8 cellular contexts compared by ENCODE assay signal in the genomic region with DNA sequence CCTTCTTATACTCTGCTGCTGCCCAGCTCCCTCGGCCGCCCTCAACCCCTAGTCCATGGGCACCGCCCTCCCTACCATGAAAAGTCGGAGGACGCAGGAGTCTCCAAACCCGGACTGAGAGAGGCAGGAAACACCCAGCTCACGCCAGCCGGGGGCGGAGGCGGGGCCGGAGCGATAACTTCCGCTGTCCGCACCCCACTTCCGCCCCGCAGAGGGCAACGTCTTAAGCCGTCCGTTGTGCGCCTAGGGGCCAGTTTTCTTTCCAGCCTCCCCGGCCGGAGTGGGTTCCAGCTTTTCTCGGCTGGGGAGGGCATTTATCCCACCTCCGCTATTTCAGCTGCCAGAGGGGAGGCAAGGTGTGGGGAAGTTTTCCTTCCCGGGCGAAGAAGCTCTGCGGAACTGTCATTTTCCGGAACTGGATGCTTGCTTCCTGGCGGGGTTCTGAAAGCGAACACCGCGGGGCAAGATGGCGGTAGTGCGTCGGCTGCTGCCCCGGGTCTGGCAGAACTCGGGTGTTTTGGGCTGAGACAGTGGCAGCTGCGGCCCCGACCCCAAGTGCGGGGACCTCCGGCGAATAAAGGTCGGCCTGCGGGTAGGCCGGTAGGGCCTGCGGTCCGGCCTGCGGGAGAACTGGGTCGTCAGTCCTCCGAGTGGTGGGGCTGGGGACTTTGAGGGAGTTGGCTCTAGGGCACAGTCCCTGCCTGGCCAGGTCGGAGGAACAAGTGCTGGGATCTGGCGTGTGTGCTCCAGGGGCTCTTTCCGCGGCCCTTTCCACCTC. TPM values are rescaled to one million over a fixed set of nuclear protein-coding genes. Genes with fewer than 3 reads are reported as not detected.
A peak's percentile ranks its signal among the peaks of the same experiment; 100 is the strongest.
DNase-seq lines count a peak whose midpoint lies in the region; ATAC-seq and TF ChIP-seq lines count a peak whose summit lies in the region.

Gene KCTD10, minus strand, starts transcription at position 116 of the 778 bp plus-strand sequence. Its CDS starts 38 bp downstream, at position 78.
A gene with protein sequence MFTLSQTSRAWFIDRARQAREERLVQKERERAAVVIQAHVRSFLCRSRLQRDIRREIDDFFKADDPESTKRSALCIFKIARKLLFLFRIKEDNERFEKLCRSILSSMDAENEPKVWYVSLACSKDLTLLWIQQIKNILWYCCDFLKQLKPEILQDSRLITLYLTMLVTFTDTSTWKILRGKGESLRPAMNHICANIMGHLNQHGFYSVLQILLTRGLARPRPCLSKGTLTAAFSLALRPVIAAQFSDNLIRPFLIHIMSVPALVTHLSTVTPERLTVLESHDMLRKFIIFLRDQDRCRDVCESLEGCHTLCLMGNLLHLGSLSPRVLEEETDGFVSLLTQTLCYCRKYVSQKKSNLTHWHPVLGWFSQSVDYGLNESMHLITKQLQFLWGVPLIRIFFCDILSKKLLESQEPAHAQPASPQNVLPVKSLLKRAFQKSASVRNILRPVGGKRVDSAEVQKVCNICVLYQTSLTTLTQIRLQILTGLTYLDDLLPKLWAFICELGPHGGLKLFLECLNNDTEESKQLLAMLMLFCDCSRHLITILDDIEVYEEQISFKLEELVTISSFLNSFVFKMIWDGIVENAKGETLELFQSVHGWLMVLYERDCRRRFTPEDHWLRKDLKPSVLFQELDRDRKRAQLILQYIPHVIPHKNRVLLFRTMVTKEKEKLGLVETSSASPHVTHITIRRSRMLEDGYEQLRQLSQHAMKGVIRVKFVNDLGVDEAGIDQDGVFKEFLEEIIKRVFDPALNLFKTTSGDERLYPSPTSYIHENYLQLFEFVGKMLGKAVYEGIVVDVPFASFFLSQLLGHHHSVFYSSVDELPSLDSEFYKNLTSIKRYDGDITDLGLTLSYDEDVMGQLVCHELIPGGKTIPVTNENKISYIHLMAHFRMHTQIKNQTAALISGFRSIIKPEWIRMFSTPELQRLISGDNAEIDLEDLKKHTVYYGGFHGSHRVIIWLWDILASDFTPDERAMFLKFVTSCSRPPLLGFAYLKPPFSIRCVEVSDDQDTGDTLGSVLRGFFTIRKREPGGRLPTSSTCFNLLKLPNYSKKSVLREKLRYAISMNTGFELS (plus strand): TSS at position 450 of the 778 bp plus-strand sequence. CDS start 5,918 bp downstream, outside the sequence.

- H3K27me3 ChIP-seq in CD4-positive, CD25-positive, alpha-beta regulatory T cell (ENCODE audit: control insufficient read depth, insufficient read depth, low read length): no peaks in the 10 kb centered on the region
- no peaks in the 10 kb centered on the region for H3K27me3 ChIP-seq in liver (ENCODE audit: control insufficient read depth in 4 of 4, insufficient read depth in 4 of 4, low read length in 3 of 4)

- peak; percentile 31 to 61 for TF ChIP-seq RAD21 in liver (IDR thresholded peaks at IDR 0.05)

- no peaks in the 10 kb centered on the region for H3K9me3 ChIP-seq in CD4-positive, CD25-positive, alpha-beta regulatory T cell (ENCODE audit: control insufficient read depth in 2 of 2, low read length in 2 of 2)
- H3K9me3 ChIP-seq in liver (ENCODE audit: control insufficient read depth in 4 of 4, low read length in 3 of 4): no peaks in the 10 kb centered on the region

- no peaks in the 10 kb centered on the region for H3K9me3 Mint-ChIP-seq in CD4-positive, CD25-positive, alpha-beta regulatory T cell

- ATAC-seq in CD4-positive, CD25-positive, alpha-beta regulatory T cell (ENCODE audit: low read depth in 2 of 2): peak; percentile 94 to 96
- ATAC-seq in GM19455 (IDR thresholded peaks at IDR 0.05; ENCODE audit: unreplicated experiment): peak; percentile 95

- peak; percentile 9 for TF ChIP-seq CTCF in liver (IDR thresholded peaks at IDR 0.05; ENCODE audit: low read depth, low read length, missing input control)

- H3K36me3 Mint-ChIP-seq in CD4-positive, CD25-positive, alpha-beta regulatory T cell: peaks cover 3% of the 10 kb centered on the region

- peak within 1 kb of the TSS; percentile 82 to 95 for H3K9ac ChIP-seq in liver (ENCODE audit: low read depth in 1 of 2, low read length in 2 of 2)

- DNase-seq in CD4-positive, CD25-positive, alpha-beta regulatory T cell: peak; percentile 80 to 94 (median 89)
- peak; percentile 87 for DNase-seq in HK-2 (ENCODE audit: unreplicated experiment)
- DNase-seq in NCI-H82 (lab: John Stamatoyannopoulos, UW): peak; percentile 93
- peak; percentile 77 to 79 for DNase-seq in activated CD4-positive, alpha-beta T cell treated with anti-CD3 and anti-CD28 coated beads, Interleukin-2, amount 50 U/mL, for 4 hours
- DNase-seq in dermis blood vessel endothelial cell: peak; percentile 94
- DNase-seq in stimulated activated CD4-positive, alpha-beta T cell treated with anti-CD3 and anti-CD28 coated beads, Interleukin-4, amount 100 ng/mL, for 1 hour: peak; percentile 85

- H3K27ac ChIP-seq in CD4-positive, CD25-positive, alpha-beta regulatory T cell (ENCODE audit: insufficient read depth, low read length, poor library complexity, severe bottlenecking): peak within 1 kb of the TSS; percentile 85
- H3K27ac ChIP-seq in liver (ENCODE audit: low read depth in 1 of 2, low read length in 2 of 2): peak within 1 kb of the TSS; percentile 96 to 98

- H3K27me3 Mint-ChIP-seq in CD4-positive, CD25-positive, alpha-beta regulatory T cell: peaks cover 5% of the 10 kb centered on the region

- H3K4me1 Mint-ChIP-seq in CD4-positive, CD25-positive, alpha-beta regulatory T cell: peaks cover 23 to 61% (median 47%) of the 10 kb centered on the region in 4 donors

- peak within 1 kb of the TSS; percentile 87 for H3K4me3 ChIP-seq in CD4-positive, CD25-positive, alpha-beta regulatory T cell (ENCODE audit: low read depth, low read length)
- peak within 1 kb of the TSS; percentile 87 to 99 (median 94) for H3K4me3 ChIP-seq in liver (ENCODE audit: low read depth in 1 of 3, low read length in 3 of 3)

- under 1% methylated on average over 54 of the region's 54 CpGs for WGBS in liver

- peak within 1 kb of the TSS; percentile 96 to 99 (median 99) for H3K27ac Mint-ChIP-seq in CD4-positive, CD25-positive, alpha-beta regulatory T cell

- H3K36me3 ChIP-seq in CD4-positive, CD25-positive, alpha-beta regulatory T cell (ENCODE audit: control insufficient read depth, insufficient read depth, low read length): peaks cover 2% of the 10 kb centered on the region
- H3K36me3 ChIP-seq in liver (ENCODE audit: control insufficient read depth in 4 of 4, insufficient read depth in 3 of 4, low read depth in 1 of 4, low read length in 3 of 4): no peaks in the 10 kb centered on the region

- H3K4me3 Mint-ChIP-seq in CD4-positive, CD25-positive, alpha-beta regulatory T cell: peak within 1 kb of the TSS; percentile 95 to 100 (median 98)

- H3K4me1 ChIP-seq in CD4-positive, CD25-positive, alpha-beta regulatory T cell (ENCODE audit: control insufficient read depth, insufficient read depth, low read length, poor library complexity, severe bottlenecking): peaks cover 33% of the 10 kb centered on the region
- H3K4me1 ChIP-seq in liver (ENCODE audit: control insufficient read depth in 4 of 4, insufficient read depth in 4 of 4, low read length in 3 of 4): peaks cover 7 to 28% (median 27%) of the 10 kb centered on the region in 4 donors

TF ChIP-seq in liver, 16 proteins besides CTCF, POLR2A, EP300 and RAD21 (continues in another document):
- TF ChIP-seq MAX (IDR thresholded peaks at IDR 0.05) (peak; percentile 73), TAF1 (conservative IDR thresholded peaks at IDR 0.05) (peak; percentile 92), SP1 (IDR thresholded peaks at IDR 0.05) (peak; percentile 44), RXRA (IDR thresholded peaks at IDR 0.05) (peak; percentile 16), NR2F2 (IDR thresholded peaks at IDR 0.05) (no peak), HNF4A (conservative IDR thresholded peaks at IDR 0.05) (no peak), HNF4G (IDR thresholded peaks at IDR 0.05) (peak; percentile 17), EGR1 (IDR thresholded peaks at IDR 0.05; ENCODE audit: low read depth in 2 of 2) (peak; percentile 68 to 82), YY1 (IDR thresholded peaks at IDR 0.05) (peak; percentile 100), JUND (IDR thresholded peaks at IDR 0.05) (no peak), FOXA2 (IDR thresholded peaks at IDR 0.05) (no peak)
- TF ChIP-seq, protein P1, sequence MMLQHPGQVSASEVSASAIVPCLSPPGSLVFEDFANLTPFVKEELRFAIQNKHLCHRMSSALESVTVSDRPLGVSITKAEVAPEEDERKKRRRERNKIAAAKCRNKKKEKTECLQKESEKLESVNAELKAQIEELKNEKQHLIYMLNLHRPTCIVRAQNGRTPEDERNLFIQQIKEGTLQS (IDR thresholded peaks at IDR 0.05): peak; percentile 30
- TF ChIP-seq, protein P2, sequence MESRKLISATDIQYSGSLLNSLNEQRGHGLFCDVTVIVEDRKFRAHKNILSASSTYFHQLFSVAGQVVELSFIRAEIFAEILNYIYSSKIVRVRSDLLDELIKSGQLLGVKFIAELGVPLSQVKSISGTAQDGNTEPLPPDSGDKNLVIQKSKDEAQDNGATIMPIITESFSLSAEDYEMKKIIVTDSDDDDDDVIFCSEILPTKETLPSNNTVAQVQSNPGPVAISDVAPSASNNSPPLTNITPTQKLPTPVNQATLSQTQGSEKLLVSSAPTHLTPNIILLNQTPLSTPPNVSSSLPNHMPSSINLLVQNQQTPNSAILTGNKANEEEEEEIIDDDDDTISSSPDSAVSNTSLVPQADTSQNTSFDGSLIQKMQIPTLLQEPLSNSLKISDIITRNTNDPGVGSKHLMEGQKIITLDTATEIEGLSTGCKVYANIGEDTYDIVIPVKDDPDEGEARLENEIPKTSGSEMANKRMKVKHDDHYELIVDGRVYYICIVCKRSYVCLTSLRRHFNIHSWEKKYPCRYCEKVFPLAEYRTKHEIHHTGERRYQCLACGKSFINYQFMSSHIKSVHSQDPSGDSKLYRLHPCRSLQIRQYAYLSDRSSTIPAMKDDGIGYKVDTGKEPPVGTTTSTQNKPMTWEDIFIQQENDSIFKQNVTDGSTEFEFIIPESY (IDR thresholded peaks at IDR 0.05): peak; percentile 74

RNA-seq across cellular contexts. Expression of gene KCTD10, which starts in this region (rescaled TPM):
- total RNA-seq in CD4-positive, CD25-positive, alpha-beta regulatory T cell: 38.7 TPM
- 10 to 100 TPM; 26.4 to 32.3 (median 28.7) TPM for polyA plus RNA-seq in CD4-positive, CD25-positive, alpha-beta regulatory T cell
- total RNA-seq in dermis blood vessel endothelial cell (74.5 and 85.6 TPM in 2 replicates), liver (10 to 100 TPM in 1 of 2 donors, 1 to 10 TPM in 1; 8.4 to 20.1 TPM)
- 10 to 100 TPM in 1 of 2 donors, 1 to 10 TPM in 1; 4.2 to 11.4 TPM for polyA plus RNA-seq in liver

RNA-seq across cellular contexts. Expression of the second gene that starts in this region (rescaled TPM):
- total RNA-seq in CD4-positive, CD25-positive, alpha-beta regulatory T cell: 38.2 TPM
- 10 to 100 TPM; 16.8 to 24.4 (median 20.9) TPM for polyA plus RNA-seq in CD4-positive, CD25-positive, alpha-beta regulatory T cell
- total RNA-seq in dermis blood vessel endothelial cell (54.1 and 60.0 TPM in 2 replicates), liver (10 to 100 TPM; 29.1 to 43.4 TPM)
- 10 to 100 TPM in 1 of 2 donors, 1 to 10 TPM in 1; 9.3 to 19.1 TPM for polyA plus RNA-seq in liver

Comparison
In these comparisons a context has a peak if more than half of its experiments do, and no peak if none do; other contexts are left out.
1. Peak in every context shown above with its lines: DNase-seq, ATAC-seq, H3K4me3 ChIP-seq and H3K27ac ChIP-seq.